Comparison of ENCODE assay signal across 29 cellular contexts in the genomic region with DNA sequence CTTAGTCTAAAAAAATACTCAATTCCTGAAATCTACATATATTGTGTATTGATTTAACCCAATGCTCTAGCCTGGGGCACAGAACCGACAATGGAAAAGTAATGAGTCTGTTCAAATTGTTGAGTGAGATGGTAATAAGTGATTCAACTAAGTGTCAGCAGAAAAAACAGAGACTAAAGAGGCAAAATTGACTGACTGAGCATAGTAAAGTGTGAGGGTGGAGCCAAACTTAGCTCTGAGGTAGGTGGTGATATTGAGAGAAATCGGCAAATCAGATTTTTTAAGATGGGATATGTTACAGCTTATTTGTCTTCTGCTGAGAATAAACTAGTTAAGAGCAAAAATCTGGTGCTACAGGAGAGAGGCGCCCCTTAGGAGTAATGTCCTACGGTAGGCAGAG.
"Had no signal": no experiment of that assay in that cellular context is flagged by ENCODE, and none has a peak within 500 bp of the region (broad histone marks: within the 10 kb centered on the region; RNA-seq: fewer than 3 reads in every experiment).

No MANE protein-coding gene starts in this region.

- H3K9me3 Mint-ChIP-seq: stimulated activated naive CD8-positive, alpha-beta T cell treated with anti-CD3 and anti-CD28 coated beads, Interleukin-15, Interleukin-2, amounts not matched to agents 100 ng/mL and 50 ng/mL, for 24 hours had no signal

- H3K27ac Mint-ChIP-seq: stimulated activated effector memory CD8-positive, alpha-beta T cell treated with anti-CD3 and anti-CD28 coated beads, Interleukin-12 subunit alpha, Interleukin-12 subunit beta, amount 100 ng/mL, for 72 hours; stimulated activated memory B cell treated with anti-CD40 and anti-IgM and Interleukin-4, amounts not matched to agents 10 μg/mL and 1 μg/mL and 100 μg/mL, for 72 hours; stimulated activated naive B cell treated with anti-CD40 and anti-IgM and Interleukin-4, amounts not matched to agents 10 μg/mL and 1 μg/mL and 100 μg/mL, for 72 hours; stimulated activated naive CD8-positive, alpha-beta T cell treated with anti-CD3 and anti-CD28 coated beads, Interleukin-15, amount 100 ng/mL, for 72 hours; stimulated activated naive CD8-positive, alpha-beta T cell treated with anti-CD3 and anti-CD28 coated beads, Interleukin-15, Interleukin-2, amounts not matched to agents 100 ng/mL and 50 ng/mL, for 24 hours; type B pancreatic cell had no signal

- H3K4me3 ChIP-seq: stomach, suprapubic skin, testis, thoracic aorta, thyroid gland, tibial artery, tibial nerve, transverse colon, upper lobe of left lung, upper lobe of right lung, uterus, vagina had no signal

- DNase-seq: stimulated activated CD4-positive, alpha-beta T cell treated with anti-CD3 and anti-CD28 coated beads, Interleukin-2, amount 100 ng/mL, for 48 hours; stimulated activated CD4-positive, alpha-beta T cell treated with anti-CD3 and anti-CD28 coated beads, Interleukin-4, amount 100 ng/mL, for 1 hour; stimulated activated CD4-positive, alpha-beta T cell treated with anti-CD3 and anti-CD28 coated beads, Interleukin-4, amount 100 ng/mL, for 24 hours; stimulated activated CD4-positive, alpha-beta T cell treated with anti-CD3 and anti-CD28 coated beads, Interleukin-4, amount 100 ng/mL, for 4 hours; stimulated activated CD8-positive, alpha-beta memory T cell treated with anti-CD3 and anti-CD28 coated beads, Interleukin-4, amount 100 ng/mL, for 48 hours; stimulated activated naive B cell treated with anti-CD40 and anti-IgM and Interleukin-4, amounts not matched to agents 10 μg/mL and 1 μg/mL and 100 μg/mL, for 72 hours; stimulated activated naive CD4-positive, alpha-beta T cell; stimulated activated naive CD4-positive, alpha-beta T cell treated with Interleukin-2 at 50 U/mL for 16 hours; stimulated activated naive CD8-positive, alpha-beta T cell treated with anti-CD3 and anti-CD28 coated beads, Interleukin-15, amount 100 ng/mL, for 72 hours; stimulated activated naive CD8-positive, alpha-beta T cell treated with anti-CD3 and anti-CD28 coated beads, Interleukin-15, Interleukin-2, amounts not matched to agents 100 U/mL and 50 U/mL, for 24 hours; stomach; substantia nigra; testis; thyroid gland; tibial artery; transverse colon; trophoblast cell; upper lobe of left lung; upper lobe of right lung; uterus had no signal

- H3K27me3 ChIP-seq: stomach, suprapubic skin, testis, thyroid gland, tibial artery, tibial nerve, transverse colon, upper lobe of left lung, upper lobe of right lung, uterus, vagina had no signal

- H3K27me3 Mint-ChIP-seq: stimulated activated memory B cell treated with anti-CD40 and anti-IgM and Interleukin-4, amounts not matched to agents 10 μg/mL and 1 μg/mL and 100 μg/mL, for 72 hours; stimulated activated naive B cell treated with anti-CD40 and anti-IgM and Interleukin-4, amounts not matched to agents 10 μg/mL and 1 μg/mL and 100 μg/mL, for 72 hours; stimulated activated naive CD8-positive, alpha-beta T cell treated with anti-CD3 and anti-CD28 coated beads, Interleukin-15, amount 100 ng/mL, for 72 hours; stimulated activated naive CD8-positive, alpha-beta T cell treated with anti-CD3 and anti-CD28 coated beads, Interleukin-15, Interleukin-2, amounts not matched to agents 100 ng/mL and 50 ng/mL, for 24 hours; type B pancreatic cell had no signal

- H3K4me1 Mint-ChIP-seq: stimulated activated effector memory CD8-positive, alpha-beta T cell treated with anti-CD3 and anti-CD28 coated beads, Interleukin-12 subunit alpha, Interleukin-12 subunit beta, amount 100 ng/mL, for 72 hours; stimulated activated memory B cell treated with anti-CD40 and anti-IgM and Interleukin-4, amounts not matched to agents 10 μg/mL and 1 μg/mL and 100 μg/mL, for 72 hours; stimulated activated naive B cell treated with anti-CD40 and anti-IgM and Interleukin-4, amounts not matched to agents 10 μg/mL and 1 μg/mL and 100 μg/mL, for 72 hours; stimulated activated naive CD8-positive, alpha-beta T cell treated with anti-CD3 and anti-CD28 coated beads, Interleukin-15, amount 100 ng/mL, for 72 hours had no signal

- H3K4me3 Mint-ChIP-seq: stimulated activated effector memory CD8-positive, alpha-beta T cell treated with anti-CD3 and anti-CD28 coated beads, Interleukin-12 subunit alpha, Interleukin-12 subunit beta, amount 100 ng/mL, for 72 hours; stimulated activated memory B cell treated with anti-CD40 and anti-IgM and Interleukin-4, amounts not matched to agents 10 μg/mL and 1 μg/mL and 100 μg/mL, for 72 hours; stimulated activated naive B cell treated with anti-CD40 and anti-IgM and Interleukin-4, amounts not matched to agents 10 μg/mL and 1 μg/mL and 100 μg/mL, for 72 hours; stimulated activated naive CD8-positive, alpha-beta T cell treated with anti-CD3 and anti-CD28 coated beads, Interleukin-15, amount 100 ng/mL, for 72 hours; stimulated activated naive CD8-positive, alpha-beta T cell treated with anti-CD3 and anti-CD28 coated beads, Interleukin-15, Interleukin-2, amounts not matched to agents 100 ng/mL and 50 ng/mL, for 24 hours; type B pancreatic cell had no signal

- H3K36me3 Mint-ChIP-seq: stimulated activated effector memory CD8-positive, alpha-beta T cell treated with anti-CD3 and anti-CD28 coated beads, Interleukin-12 subunit alpha, Interleukin-12 subunit beta, amount 100 ng/mL, for 72 hours; stimulated activated memory B cell treated with anti-CD40 and anti-IgM and Interleukin-4, amounts not matched to agents 10 μg/mL and 1 μg/mL and 100 μg/mL, for 72 hours; stimulated activated naive B cell treated with anti-CD40 and anti-IgM and Interleukin-4, amounts not matched to agents 10 μg/mL and 1 μg/mL and 100 μg/mL, for 72 hours; type B pancreatic cell had no signal

- H3K36me3 ChIP-seq: stomach, suprapubic skin, thoracic aorta, thyroid gland, tibial artery, tibial nerve, transverse colon, upper lobe of left lung, upper lobe of right lung, uterus, vagina had no signal

- FAIRE-seq: urothelium cell line had no signal
